Comparison of ENCODE assay signal across 25 cellular contexts in genomic region chr5:31701642-31702041, GRCh38.
DNase-seq lines count a peak whose midpoint lies in the region; ATAC-seq and TF ChIP-seq lines count a peak whose summit lies in the region.
"Had no signal": no experiment of that assay in that cellular context is flagged by ENCODE, and none has a peak within 500 bp of the region (broad histone marks: within the 10 kb centered on the region; RNA-seq: fewer than 3 reads in every experiment).

No MANE protein-coding gene starts in this region.

- H3K36me3 ChIP-seq in left ventricle myocardium inferior (no peaks in the 10 kb centered on the region), WERI-Rb-1 (no peaks in the 10 kb centered on the region), suprapubic skin (no peaks in the 10 kb centered on the region)
- H3K36me3 ChIP-seq: gastroesophageal sphincter, neutrophil, prostate gland had no signal

- H3K9me3 ChIP-seq in left ventricle myocardium inferior (replicated peaks): no peaks in the 10 kb centered on the region
- no peaks in the 10 kb centered on the region for H3K9me3 ChIP-seq in WERI-Rb-1 (ENCODE audit: severe bottlenecking)
- no peaks in the 10 kb centered on the region for H3K9me3 ChIP-seq in suprapubic skin
- H3K9me3 ChIP-seq: gastroesophageal sphincter, neutrophil, prostate gland had no signal

- DNase-seq in left ventricle myocardium inferior: no peak
- no peak for DNase-seq in Right ventricle myocardium inferior (ENCODE audit: missing footprints)
- DNase-seq in WERI-Rb-1: peak; percentile 44
- DNase-seq in mesothelial cell of epicardium (ENCODE audit: low spot score in 2 of 2, unreplicated experiment in 2 of 2): no peak
- no peak for DNase-seq in NCI-H345 (lab: John Stamatoyannopoulos, UW)
- no peak for DNase-seq in central memory CD4-positive, alpha-beta T cell
- no peak for DNase-seq in suprapubic skin (ENCODE audit: low spot score in 2 of 2)
- DNase-seq in COLO829 (ENCODE audit: low spot score): no peak
- DNase-seq: activated CD4-positive, alpha-beta T cell treated with anti-CD3 and anti-CD28 coated beads for 4 hours; activated CD8-positive, alpha-beta T cell treated with anti-CD3 and anti-CD28 coated beads, Interleukin-2, amount 10 ng/mL, durations not matched to agents 7 days and 5 days; amniotic stem cell; IMR-90; left cardiac atrium; NCI-H1694; NCI-H510A; OCI-M1; stimulated activated CD4-positive, alpha-beta T cell treated with anti-CD3 and anti-CD28 coated beads, Interleukin-15, amount 100 ng/mL, for 24 hours; substantia nigra; T-helper 2 cell had no signal

- no peaks in the 10 kb centered on the region for H3K36me3 Mint-ChIP-seq in mesothelial cell of epicardium
- H3K36me3 Mint-ChIP-seq: activated naive CD4-positive, alpha-beta T cell treated with anti-CD3 and anti-CD28 coated beads, Interleukin-2, amount 50 U/mL, for 24 hours; stimulated activated memory B cell treated with anti-CD40 and anti-IgM and Interleukin-4, amounts not matched to agents 10 μg/mL and 1 μg/mL and 100 μg/mL, for 72 hours had no signal

- H3K27me3 Mint-ChIP-seq in mesothelial cell of epicardium (ENCODE audit: low read depth): no peaks in the 10 kb centered on the region

- H3K27ac ChIP-seq in left ventricle myocardium inferior (replicated peaks) (peak overlapping the region; percentile 58), WERI-Rb-1 (peak overlapping the region; percentile 81), suprapubic skin (no peak overlapping the region)
- H3K27ac ChIP-seq: gastroesophageal sphincter, neutrophil, prostate gland had no signal

- no peak for TF ChIP-seq POLR2A in suprapubic skin (IDR thresholded peaks at IDR 0.05)

- no peak for ATAC-seq in Right ventricle myocardium inferior
- ATAC-seq: activated CD8-positive, alpha-beta T cell treated with anti-CD3 and anti-CD28 coated beads, Interleukin-2, amount 10 ng/mL, durations not matched to agents 7 days and 5 days; gastroesophageal sphincter; left cardiac atrium; stimulated activated memory B cell treated with anti-CD40 and anti-IgM and Interleukin-4, amounts not matched to agents 10 μg/mL and 1 μg/mL and 100 μg/mL, for 72 hours had no signal

- TF ChIP-seq EP300 in suprapubic skin (IDR thresholded peaks at IDR 0.05): no peak

- H3K27me3 ChIP-seq in left ventricle myocardium inferior (ENCODE audit: low read depth): no peaks in the 10 kb centered on the region
- H3K27me3 ChIP-seq in WERI-Rb-1 (ENCODE audit: insufficient read depth, low read depth, severe bottlenecking): no peaks in the 10 kb centered on the region
- H3K27me3 ChIP-seq in suprapubic skin: no peaks in the 10 kb centered on the region
- H3K27me3 ChIP-seq: gastroesophageal sphincter had no signal

- TF ChIP-seq CTCF in left ventricle myocardium inferior (IDR thresholded peaks at IDR 0.05; ENCODE audit: borderline replicate concordance) (no peak), WERI-Rb-1 (IDR thresholded peaks at IDR 0.05; ENCODE audit: low read depth, low read length) (no peak), mesothelial cell of epicardium (IDR thresholded peaks at IDR 0.05; ENCODE audit: unreplicated experiment) (no peak), suprapubic skin (IDR thresholded peaks at IDR 0.05) (no peak)

- no peak overlapping the region for H3K4me3 Mint-ChIP-seq in mesothelial cell of epicardium
- H3K4me3 Mint-ChIP-seq: activated CD8-positive, alpha-beta T cell treated with anti-CD3 and anti-CD28 coated beads, Interleukin-2, amount 10 ng/mL, durations not matched to agents 7 days and 5 days; activated naive CD4-positive, alpha-beta T cell treated with anti-CD3 and anti-CD28 coated beads, Interleukin-2, amount 50 U/mL, for 24 hours; memory B cell; stimulated activated memory B cell treated with anti-CD40 and anti-IgM and Interleukin-4, amounts not matched to agents 10 μg/mL and 1 μg/mL and 100 μg/mL, for 72 hours had no signal

- intact Hi-C loops in left ventricle myocardium inferior (cut with micrococcal nuclease) (no loop called here), Right ventricle myocardium inferior (cut with DNase I) (loop anchor here (5.0 kb wide), 1 partner anchor 81 kb away; no protein-coding TSS in a partner anchor)

- H3K9me3 Mint-ChIP-seq in mesothelial cell of epicardium: peaks cover 3% of the 10 kb centered on the region
- H3K9me3 Mint-ChIP-seq: activated naive CD4-positive, alpha-beta T cell treated with anti-CD3 and anti-CD28 coated beads, Interleukin-2, amount 50 U/mL, for 24 hours had no signal

- WGBS in suprapubic skin: 70% methylated on average over 11 of the region's 11 CpGs

- H3K4me1 Mint-ChIP-seq in mesothelial cell of epicardium: peaks cover 15% of the 10 kb centered on the region
- H3K4me1 Mint-ChIP-seq: activated naive CD4-positive, alpha-beta T cell treated with anti-CD3 and anti-CD28 coated beads, Interleukin-2, amount 50 U/mL, for 24 hours; memory B cell; stimulated activated memory B cell treated with anti-CD40 and anti-IgM and Interleukin-4, amounts not matched to agents 10 μg/mL and 1 μg/mL and 100 μg/mL, for 72 hours had no signal

- H3K4me3 ChIP-seq in left ventricle myocardium inferior (no peak overlapping the region), WERI-Rb-1 (ENCODE audit: low read depth, low read length) (peak overlapping the region; percentile 35), suprapubic skin (no peak overlapping the region)
- H3K4me3 ChIP-seq: gastroesophageal sphincter, prostate gland had no signal

- H3K4me1 ChIP-seq in left ventricle myocardium inferior: peaks cover 45% of the 10 kb centered on the region
- H3K4me1 ChIP-seq in suprapubic skin: no peaks in the 10 kb centered on the region
- H3K4me1 ChIP-seq: gastroesophageal sphincter, prostate gland had no signal

- peak overlapping the region; percentile 93 for H3K27ac Mint-ChIP-seq in mesothelial cell of epicardium
- H3K27ac Mint-ChIP-seq: activated CD8-positive, alpha-beta T cell treated with anti-CD3 and anti-CD28 coated beads, Interleukin-2, amount 10 ng/mL, durations not matched to agents 7 days and 5 days; activated naive CD4-positive, alpha-beta T cell treated with anti-CD3 and anti-CD28 coated beads, Interleukin-2, amount 50 U/mL, for 24 hours; memory B cell; stimulated activated memory B cell treated with anti-CD40 and anti-IgM and Interleukin-4, amounts not matched to agents 10 μg/mL and 1 μg/mL and 100 μg/mL, for 72 hours had no signal
